18 cellular contexts compared by ENCODE assay signal in the genomic region with DNA sequence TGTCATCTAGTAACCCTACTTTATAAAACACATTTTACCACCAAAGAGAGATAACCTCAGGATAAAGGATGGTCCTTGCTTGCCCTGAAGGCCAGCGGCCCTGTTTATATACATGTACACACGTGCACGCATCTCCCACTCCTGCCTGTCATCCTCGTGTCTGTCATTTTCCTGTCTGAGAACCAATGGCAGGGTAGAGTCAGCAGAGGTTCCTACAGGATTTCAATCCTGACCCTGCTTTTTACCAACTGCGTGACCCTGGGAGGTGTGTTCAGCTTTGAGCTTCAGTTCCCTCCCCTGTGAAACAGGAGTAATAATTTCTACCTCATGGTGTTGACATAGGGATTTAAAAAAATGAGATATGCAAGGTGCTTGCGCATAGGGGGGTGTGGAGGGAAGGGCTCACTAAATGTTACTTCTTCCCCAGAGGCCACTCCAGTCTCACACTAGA. TPM values are rescaled to one million over a fixed set of nuclear protein-coding genes. Genes with fewer than 3 reads are reported as not detected.
DNase-seq lines count a peak whose midpoint lies in the region; ATAC-seq and TF ChIP-seq lines count a peak whose summit lies in the region.
"Had no signal": no experiment of that assay in that cellular context is flagged by ENCODE, and none has a peak within 500 bp of the region (broad histone marks: within the 10 kb centered on the region; RNA-seq: fewer than 3 reads in every experiment).

No MANE protein-coding gene starts in this region.

- intact Hi-C loops in IMR-90 (cut with micrococcal nuclease) = no loop called here

- H3K79me2 ChIP-seq in osteoblast (ENCODE audit: insufficient read depth, low read length) = no peaks in the 10 kb centered on the region

- DNase-seq in IMR-90 (no peak), adipocyte (ENCODE audit: low read depth) (no peak), osteoblast (ENCODE audit: insufficient read length, low spot score, missing footprints) (peak; percentile 78), EL (no peak), SHP77 treated with DMSO at 0.1 percent for 48 hours (lab: John Stamatoyannopoulos, UW) (no peak), osteocyte (ENCODE audit: extremely low spot score, unreplicated experiment) (no peak), iPS-NIHi11 (ENCODE audit: low spot score) (no peak)
- DNase-seq: activated CD4-positive, alpha-beta T cell treated with anti-CD3 and anti-CD28 coated beads, Interleukin-2, amount 50 U/mL, for 48 hours; activated T-cell treated with anti-CD3 and anti-CD28 coated beads, Interleukin-2, amount 50 U/mL, for 4 hours; Calu3; effector memory CD8-positive, alpha-beta T cell; kidney; NCI-H2081 treated with DMSO at 0.1 percent for 48 hours; NCI-H524 treated with DMSO at 0.1 percent for 48 hours had no signal

- no peak overlapping the region for H2BK15ac ChIP-seq in IMR-90 (ENCODE audit: low read depth, low read length)

- no peak overlapping the region for H3K4ac ChIP-seq in IMR-90 (ENCODE audit: low read depth, low read length)

- no peak overlapping the region for H4K8ac ChIP-seq in IMR-90 (ENCODE audit: low read depth in 2 of 2, low read length in 2 of 2)

- H3K36me3 ChIP-seq in BLaER1 = peaks cover 19% of the 10 kb centered on the region; the same call in 1 of the 2 replicates
- H3K36me3 ChIP-seq in IMR-90 (ENCODE audit: control insufficient read depth, insufficient read depth, low read length) = peaks cover 39% of the 10 kb centered on the region
- H3K36me3 ChIP-seq in adipocyte (ENCODE audit: control insufficient read depth, insufficient read depth, low read length, severe bottlenecking) = peaks cover 33% of the 10 kb centered on the region
- H3K36me3 ChIP-seq in osteoblast (ENCODE audit: insufficient read depth, low read length) = peaks cover 44% of the 10 kb centered on the region

- H3K9me3 Mint-ChIP-seq in osteocyte (ENCODE audit: unreplicated experiment) = no peaks in the 10 kb centered on the region
- H3K9me3 Mint-ChIP-seq: activated T-cell treated with anti-CD3 and anti-CD28 coated beads, Interleukin-2, amount 50 U/mL, for 4 hours; central memory CD8-positive, alpha-beta T cell; effector memory CD8-positive, alpha-beta T cell; mesothelial cell of epicardium had no signal

- H3K27me3 ChIP-seq in BLaER1 (no peaks in the 10 kb centered on the region), IMR-90 (ENCODE audit: control insufficient read depth, insufficient read depth, low read length) (no peaks in the 10 kb centered on the region), adipocyte (replicated peaks; ENCODE audit: control insufficient read depth, insufficient read depth, low read length) (no peaks in the 10 kb centered on the region), osteoblast (ENCODE audit: insufficient read depth, low read length) (no peaks in the 10 kb centered on the region)

- in situ Hi-C loops in IMR-90 (cut with MboI; ENCODE audit: low sequenced_read_pairs) = no loop called here

- no peak overlapping the region for H2BK20ac ChIP-seq in IMR-90 (ENCODE audit: low read depth, low read length)

- H3K27ac ChIP-seq in BLaER1 (peak overlapping the region; percentile 77; the same call in 1 of the 2 replicates), IMR-90 (ENCODE audit: insufficient read depth, low read length) (no peak overlapping the region), osteoblast (ENCODE audit: low read depth, low read length) (peak overlapping the region; percentile 25)
- H3K27ac ChIP-seq: SK-N-MC had no signal

- H4K91ac ChIP-seq in IMR-90 (ENCODE audit: insufficient read depth, low read depth, low read length) = no peak overlapping the region

- no peak overlapping the region for H2AFZ ChIP-seq in IMR-90 (replicated peaks; ENCODE audit: low read length, poor library complexity)
- H2AFZ ChIP-seq in osteoblast (ENCODE audit: low read length) = no peak overlapping the region

- ATAC-seq in IMR-90 (ENCODE audit: low read depth) = no peak
- ATAC-seq: activated T-cell treated with anti-CD3 and anti-CD28 coated beads, Interleukin-2, amount 50 U/mL, for 4 hours; effector memory CD8-positive, alpha-beta T cell had no signal

- TF ChIP-seq CTCF in IMR-90 (conservative IDR thresholded peaks at IDR 0.05; ENCODE audit: low read depth, low read length) (no peak), osteoblast (IDR thresholded peaks at IDR 0.05; ENCODE audit: extremely low read depth, low read depth, low read length) (no peak), osteocyte (IDR thresholded peaks at IDR 0.05) (no peak)

- H3K4me3 Mint-ChIP-seq in osteocyte (ENCODE audit: unreplicated experiment) = no peak overlapping the region
- H3K4me3 Mint-ChIP-seq: activated T-cell treated with anti-CD3 and anti-CD28 coated beads, Interleukin-2, amount 50 U/mL, for 4 hours; central memory CD8-positive, alpha-beta T cell; effector memory CD8-positive, alpha-beta T cell; mesothelial cell of epicardium had no signal

- no peak overlapping the region for H2BK120ac ChIP-seq in IMR-90 (ENCODE audit: low read depth, low read length)

- BruUV-seq in IMR-90 (replicated peaks; lab: Mats Ljungman, UMichigan) = no TSS peak

- no peak overlapping the region for H4K5ac ChIP-seq in IMR-90 (ENCODE audit: low read depth, low read length)

- no peak overlapping the region for H3K18ac ChIP-seq in IMR-90 (ENCODE audit: low read depth, low read length)

- dilution Hi-C loops in IMR-90 (cut with HindIII; ENCODE audit: low sequenced_read_pairs, unreplicated experiment) = no loop called here

- POLR2A ChIA-PET in IMR-90 (lab: Charles Lee; ENCODE audit: unreplicated experiment) = no interaction called here

- TF ChIP-seq RAD21 in IMR-90 (IDR thresholded peaks at IDR 0.05; ENCODE audit: low read length) = no peak

- H2BK5ac ChIP-seq in IMR-90 (ENCODE audit: low read depth, low read length, poor library complexity, severe bottlenecking) = no peak overlapping the region

- no peak for TF ChIP-seq POLR2A in IMR-90 (IDR thresholded peaks at IDR 0.05; ENCODE audit: low read depth, low read length)

- H3K4me2 ChIP-seq in BLaER1 = peak overlapping the region; percentile 96
- H3K4me2 ChIP-seq in IMR-90 (ENCODE audit: low read depth, low read length) = no peak overlapping the region
- no peak overlapping the region for H3K4me2 ChIP-seq in osteoblast (ENCODE audit: insufficient read depth, low read length)

- H3K23ac ChIP-seq in IMR-90 (ENCODE audit: low read depth, low read length) = no peak overlapping the region

- no peak overlapping the region for H3K56ac ChIP-seq in IMR-90 (ENCODE audit: extremely low read depth, insufficient read depth, low read length)

- H2AK5ac ChIP-seq in IMR-90 (ENCODE audit: low read depth, low read length) = no peak overlapping the region

- peaks cover 12% of the 10 kb centered on the region; the same call in 1 of the 2 replicates for H3K9me1 ChIP-seq in IMR-90 (ENCODE audit: insufficient read depth, low read length)

- CTCF ChIA-PET in IMR-90 (lab: Yijun Ruan, JAX) = interaction anchor here (0.7 to 1.0 kb wide), 2 partner anchors 9 to 89 kb away, joined by 3 read pairs; no protein-coding TSS in a partner anchor

- H3K27me3 Mint-ChIP-seq in osteocyte (ENCODE audit: unreplicated experiment) = no peaks in the 10 kb centered on the region
- H3K27me3 Mint-ChIP-seq: central memory CD8-positive, alpha-beta T cell; effector memory CD8-positive, alpha-beta T cell had no signal

- H2AK9ac ChIP-seq in IMR-90 (replicated peaks; ENCODE audit: low read depth, low read length, poor library complexity) = peak overlapping the region; percentile 55

- H3K9me3 ChIP-seq in BLaER1 (no peaks in the 10 kb centered on the region), IMR-90 (ENCODE audit: control insufficient read depth, insufficient read depth, low read length) (no peaks in the 10 kb centered on the region), adipocyte (ENCODE audit: control insufficient read depth, low read length) (no peaks in the 10 kb centered on the region), osteoblast (ENCODE audit: low read depth, low read length) (no peaks in the 10 kb centered on the region)

- H3K4me3 ChIP-seq in BLaER1 = peak overlapping the region; percentile 53; the same call in 1 of the 2 replicates
- H3K4me3 ChIP-seq in IMR-90 (ENCODE audit: insufficient read depth, low read depth, low read length) = no peak overlapping the region
- peak overlapping the region; percentile 8 for H3K4me3 ChIP-seq in adipocyte (ENCODE audit: low read length)
- no peak overlapping the region for H3K4me3 ChIP-seq in osteoblast (ENCODE audit: insufficient read depth, low read length)
- H3K4me3 ChIP-seq: SK-N-MC had no signal

- peaks cover 91% of the 10 kb centered on the region for H3K4me1 ChIP-seq in BLaER1
- H3K4me1 ChIP-seq in IMR-90 (ENCODE audit: control insufficient read depth, insufficient read depth, low read length) = peaks cover 4% of the 10 kb centered on the region
- peaks cover 31% of the 10 kb centered on the region for H3K4me1 ChIP-seq in adipocyte (ENCODE audit: control insufficient read depth, insufficient read depth, low read length)
- H3K4me1 ChIP-seq in osteoblast (ENCODE audit: insufficient read depth, low read length) = peaks cover 22% of the 10 kb centered on the region

- H4K20me1 ChIP-seq in BLaER1 (peaks cover 12% of the 10 kb centered on the region; the same call in 1 of the 2 replicates), IMR-90 (ENCODE audit: insufficient read depth, low read length) (no peaks in the 10 kb centered on the region; the same call in 1 of the 2 replicates), osteoblast (ENCODE audit: insufficient read depth, low read length) (peaks cover 24% of the 10 kb centered on the region)

- WGBS in IMR-90 (ENCODE audit: extremely low coverage in 2 of 2, insufficient read length in 1 of 2), 2 experiments = 60% methylated on average over 1 of the region's 6 CpGs; no CpG with 5 or more reads in 1 of the 2 experiments

- no peak overlapping the region for H3K27ac Mint-ChIP-seq in osteocyte (ENCODE audit: unreplicated experiment)
- H3K27ac Mint-ChIP-seq: effector memory CD8-positive, alpha-beta T cell; mesothelial cell of epicardium had no signal

- H3K4me1 Mint-ChIP-seq in osteocyte (ENCODE audit: unreplicated experiment) = peaks cover 21% of the 10 kb centered on the region

- H3K79me1 ChIP-seq in IMR-90 (ENCODE audit: low read depth in 1 of 2, low read length in 2 of 2) = no peaks in the 10 kb centered on the region

- H3K36me3 Mint-ChIP-seq in osteocyte (ENCODE audit: unreplicated experiment) = peaks cover 5% of the 10 kb centered on the region

- H3K9ac ChIP-seq in BLaER1 = peak overlapping the region; percentile 68; the same call in 1 of the 2 replicates
- no peak overlapping the region for H3K9ac ChIP-seq in IMR-90 (ENCODE audit: low read depth, low read length)
- peak overlapping the region; percentile 13 for H3K9ac ChIP-seq in adipocyte (ENCODE audit: low read length)

- H3K14ac ChIP-seq in IMR-90 (replicated peaks; ENCODE audit: low read depth, low read length) = no peak overlapping the region

RNA-seq across cellular contexts. Expression of a gene that starts 12.3 kb away (rescaled TPM):
- total RNA-seq in IMR-90 (2012; rRNA removed) (0.18 and 0.56 TPM in 2 replicates), osteoblast (0.59 and 0.72 TPM in 2 replicates), osteocyte (0.34 TPM in 1 of 2 replicates, not detected in the other)
- 1.1 TPM in 2 replicates for polyA plus RNA-seq in IMR-90 (2012; rRNA removed)
- 0.39 and 1.2 TPM in 2 replicates for polyA plus RNA-seq in IMR-90 (2012; cell fraction: cytosol; rRNA removed)
- polyA plus RNA-seq in IMR-90 (2012; cell fraction: nucleus; rRNA removed; ENCODE audit: low replicate concordance) = 2.3 and 3.2 TPM in 2 replicates

RNA-seq across cellular contexts. Expression of a gene that starts 24.8 kb away (rescaled TPM):
- 21.4 and 24.0 TPM in 2 replicates for total RNA-seq in IMR-90 (2012; rRNA removed)
- 20.3 and 21.0 TPM in 2 replicates for polyA plus RNA-seq in IMR-90 (2012; rRNA removed)
- 14.8 and 17.1 TPM in 2 replicates for polyA plus RNA-seq in IMR-90 (2012; cell fraction: cytosol; rRNA removed)
- 47.3 and 62.4 TPM in 2 replicates for polyA plus RNA-seq in IMR-90 (2012; cell fraction: nucleus; rRNA removed; ENCODE audit: low replicate concordance)
- total RNA-seq in osteoblast = 14.7 and 18.8 TPM in 2 replicates
- 7.5 and 8.5 TPM in 2 replicates for total RNA-seq in osteocyte

Comparison
In these comparisons a context has a peak if more than half of its experiments do, and no peak if none do; other contexts are left out.
1. H3K4me3 ChIP-seq: peak in BLaER1 (single experiment) and adipocyte (single experiment); none in IMR-90 (single experiment) and osteoblast (single experiment).